Comparison of ENCODE assay signal across 8 cellular contexts in the genomic region with DNA sequence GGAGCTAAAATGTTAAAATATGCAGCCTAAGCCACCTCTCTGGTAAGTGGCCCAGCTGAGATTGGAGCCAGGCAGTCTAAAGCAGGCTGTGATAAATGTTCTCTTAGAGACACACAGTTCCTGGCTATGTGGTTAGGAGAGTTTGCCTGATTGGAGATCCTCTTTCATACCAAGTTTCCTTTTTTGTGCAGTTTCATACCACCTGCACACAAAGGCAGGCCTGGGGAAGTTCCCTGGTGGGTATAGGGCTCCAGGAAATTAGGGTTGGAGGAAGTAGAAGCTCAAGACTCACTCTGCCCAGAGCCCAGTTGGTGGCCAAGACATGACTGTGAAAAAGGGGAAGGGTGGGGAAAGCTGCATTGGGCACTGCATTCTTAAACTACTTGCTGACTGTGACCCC. TPM values are rescaled to one million over a fixed set of nuclear protein-coding genes. Genes with fewer than 3 reads are reported as not detected.
DNase-seq lines count a peak whose midpoint lies in the region; ATAC-seq and TF ChIP-seq lines count a peak whose summit lies in the region.

No MANE protein-coding gene starts in this region.

- TF ChIP-seq CTCF in CD14-positive monocyte (IDR thresholded peaks at IDR 0.05) = no peak

- peak overlapping the region; percentile 80 to 93 (median 81) for H3K27ac Mint-ChIP-seq in CD14-positive monocyte
- peak overlapping the region; percentile 9 to 86 (median 74) for H3K27ac Mint-ChIP-seq in IgD-negative memory B cell
- H3K27ac Mint-ChIP-seq in T-helper 2 cell treated with Interferon-gamma antibody and Interleukin-4, amounts not matched to agents 5 μg/mL and 100 μg/mL, for 36 hours = no peak overlapping the region

- H3K27me3 Mint-ChIP-seq in CD14-positive monocyte (ENCODE audit: low read depth in 3 of 3) (no peaks in the 10 kb centered on the region), IgD-negative memory B cell (no peaks in the 10 kb centered on the region)
- H3K27me3 Mint-ChIP-seq in T-helper 2 cell treated with Interferon-gamma antibody and Interleukin-4, amounts not matched to agents 5 μg/mL and 100 μg/mL, for 36 hours (ENCODE audit: low read depth) = peaks cover 4% of the 10 kb centered on the region

- H3K4me3 Mint-ChIP-seq in CD14-positive monocyte = no peak overlapping the region
- H3K4me3 Mint-ChIP-seq in IgD-negative memory B cell = peak overlapping the region; percentile 15 to 89 (median 64)
- no peak overlapping the region for H3K4me3 Mint-ChIP-seq in T-helper 2 cell treated with Interferon-gamma antibody and Interleukin-4, amounts not matched to agents 5 μg/mL and 100 μg/mL, for 36 hours

- DNase-seq in CD14-positive monocyte (ENCODE audit: low spot score) (peak; percentile 77), Right ventricle myocardium inferior (ENCODE audit: missing footprints) (no peak), NCI-H524 treated with DMSO at 0.1 percent for 48 hours (lab: John Stamatoyannopoulos, UW) (no peak), D341Med (ENCODE audit: low spot score) (no peak)
- no peak for DNase-seq in T-helper 2 cell treated with Interferon-gamma antibody and Interleukin-4, amounts not matched to agents 5 μg/mL and 100 μg/mL, for 36 hours (ENCODE audit: low spot score)
- no peak for DNase-seq in activated T-cell treated with anti-CD3 and anti-CD28 coated beads, Interleukin-2, amount 50 U/mL, for 1 hour

- H3K9me3 Mint-ChIP-seq in CD14-positive monocyte (no peaks in the 10 kb centered on the region), IgD-negative memory B cell (no peaks in the 10 kb centered on the region)
- no peaks in the 10 kb centered on the region for H3K9me3 Mint-ChIP-seq in T-helper 2 cell treated with Interferon-gamma antibody and Interleukin-4, amounts not matched to agents 5 μg/mL and 100 μg/mL, for 36 hours

- intact Hi-C loops in CD14-positive monocyte (cut with micrococcal nuclease) = no loop called here
- intact Hi-C loops in Right ventricle myocardium inferior (cut with DNase I) = no loop called here

- peaks cover 83 to 91% of the 10 kb centered on the region in 2 donors for H3K36me3 Mint-ChIP-seq in CD14-positive monocyte
- H3K36me3 Mint-ChIP-seq in IgD-negative memory B cell = peaks cover 6% of the 10 kb centered on the region
- no peaks in the 10 kb centered on the region for H3K36me3 Mint-ChIP-seq in T-helper 2 cell treated with Interferon-gamma antibody and Interleukin-4, amounts not matched to agents 5 μg/mL and 100 μg/mL, for 36 hours (ENCODE audit: low read depth)

- peaks cover 84% of the 10 kb centered on the region for H3K4me1 Mint-ChIP-seq in CD14-positive monocyte
- H3K4me1 Mint-ChIP-seq in IgD-negative memory B cell = peaks cover 43 to 71% (median 52%) of the 10 kb centered on the region in 3 donors
- H3K4me1 Mint-ChIP-seq in T-helper 2 cell treated with Interferon-gamma antibody and Interleukin-4, amounts not matched to agents 5 μg/mL and 100 μg/mL, for 36 hours (ENCODE audit: low read depth) = no peaks in the 10 kb centered on the region

- ATAC-seq in GM21423 (IDR thresholded peaks at IDR 0.05; ENCODE audit: unreplicated experiment) = peak; percentile 84
- peak; percentile 59 for ATAC-seq in Right ventricle myocardium inferior

RNA-seq across cellular contexts. Expression of a gene that starts 16.9 kb away (rescaled TPM):
- 100 to 1,000 TPM; 842 to 851 TPM for polyA plus RNA-seq in CD14-positive monocyte
- 122 TPM for polyA plus RNA-seq in IgD-negative memory B cell
- 33.7 TPM for total RNA-seq in Right ventricle myocardium inferior

RNA-seq across cellular contexts. Expression of a gene that starts 50.6 kb away (rescaled TPM):
- polyA plus RNA-seq in CD14-positive monocyte (10 to 100 TPM; 15.2 to 21.9 TPM), IgD-negative memory B cell (29.1 TPM)
- 16.8 TPM for total RNA-seq in Right ventricle myocardium inferior

Comparison
In these comparisons a context has a peak if more than half of its experiments do, and no peak if none do; other contexts are left out.
1. H3K4me3 Mint-ChIP-seq: peak in IgD-negative memory B cell (4 of 4); none in CD14-positive monocyte (0 of 2) and T-helper 2 cell treated with Interferon-gamma antibody and Interleukin-4, amounts not matched to agents 5 μg/mL and 100 μg/mL, for 36 hours (single experiment).